ENCODE assay signal across 10 cellular contexts in the genomic region with DNA sequence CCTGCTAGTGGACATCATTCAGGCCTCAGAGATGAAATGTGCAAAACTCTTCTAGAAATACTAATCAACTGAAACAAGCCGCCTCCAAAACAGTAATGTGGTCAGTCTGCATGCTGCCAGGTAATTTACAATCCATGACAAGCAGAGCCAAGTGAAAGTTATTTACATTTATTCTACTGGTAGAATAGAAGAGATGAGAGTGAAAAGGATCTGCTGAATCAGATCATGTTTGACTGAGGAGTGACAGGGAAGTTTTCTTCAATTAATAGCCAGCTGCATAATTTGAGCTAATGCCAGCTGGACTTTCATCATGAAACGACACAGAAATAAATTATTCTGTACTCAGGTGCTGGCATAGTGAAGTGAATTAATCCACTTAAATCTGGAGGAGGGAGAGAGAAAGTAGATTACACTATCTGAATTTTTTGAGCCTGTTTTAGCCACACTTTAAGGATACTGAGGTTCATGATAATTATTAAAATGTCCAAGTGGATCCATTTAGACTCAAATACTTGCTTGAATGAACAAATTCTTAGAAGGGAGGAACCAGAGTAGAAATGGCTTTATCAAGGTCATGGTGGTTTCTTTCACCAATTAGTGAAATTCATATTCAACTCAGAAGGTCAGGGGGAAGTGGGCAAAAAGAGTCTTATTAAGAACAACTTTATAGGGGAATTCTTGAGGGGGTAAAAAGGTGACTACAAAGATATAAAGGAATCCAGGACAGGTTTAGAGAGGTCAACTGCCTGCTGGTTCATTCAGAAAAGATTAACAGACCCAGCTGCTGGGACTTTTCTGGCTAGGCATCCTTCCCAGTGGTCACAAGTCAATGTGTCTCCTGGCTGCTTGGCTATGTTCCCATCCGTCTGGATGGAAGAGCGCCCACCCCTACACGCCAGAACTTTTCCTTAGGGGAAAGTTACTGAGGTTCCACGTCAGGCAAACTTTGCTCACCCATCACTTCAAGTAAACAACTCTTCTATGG.
DNase-seq lines count a peak whose midpoint lies in the region; ATAC-seq and TF ChIP-seq lines count a peak whose summit lies in the region.
"Had no signal": no experiment of that assay in that cellular context is flagged by ENCODE, and none has a peak within 500 bp of the region (broad histone marks: within the 10 kb centered on the region; RNA-seq: fewer than 3 reads in every experiment).

No MANE protein-coding gene starts in this region.

- H3K36me3 Mint-ChIP-seq in chondrocyte (ENCODE audit: low read depth), result no peaks in the 10 kb centered on the region
- H3K36me3 Mint-ChIP-seq in activated naive CD4-positive, alpha-beta T cell treated with anti-CD3 and anti-CD28 coated beads, Interleukin-2, amount 10 ng/mL, durations not matched to agents 7 days and 5 days, result no peaks in the 10 kb centered on the region

- H3K4me1 Mint-ChIP-seq in chondrocyte (ENCODE audit: low read depth), result peaks cover 32% of the 10 kb centered on the region
- no peaks in the 10 kb centered on the region for H3K4me1 Mint-ChIP-seq in activated naive CD4-positive, alpha-beta T cell treated with anti-CD3 and anti-CD28 coated beads, Interleukin-2, amount 10 ng/mL, durations not matched to agents 7 days and 5 days

- TF ChIP-seq POLR2A in upper lobe of left lung (IDR thresholded peaks at IDR 0.05), result no peak

- ATAC-seq in lower lobe of right lung, result peak; percentile 41 to 50
- ATAC-seq in upper lobe of left lung (ENCODE audit: low FRiP score in 2 of 2), result peak; percentile 26 to 74
- ATAC-seq in HG03521 (IDR thresholded peaks at IDR 0.05; ENCODE audit: unreplicated experiment), result no peak

- H3K4me3 ChIP-seq in lower lobe of right lung (no peak overlapping the region), upper lobe of left lung (no peak overlapping the region)
- H3K4me3 ChIP-seq: SJSA1 had no signal

- TF ChIP-seq EP300 in upper lobe of left lung (IDR thresholded peaks at IDR 0.05), result no peak

- peaks cover 16% of the 10 kb centered on the region for H3K4me1 ChIP-seq in lower lobe of right lung
- peaks cover 0 to 20% (median 3%) of the 10 kb centered on the region in 4 donors for H3K4me1 ChIP-seq in upper lobe of left lung

- H3K27me3 Mint-ChIP-seq in chondrocyte (ENCODE audit: low read depth), result no peaks in the 10 kb centered on the region
- H3K27me3 Mint-ChIP-seq in activated naive CD4-positive, alpha-beta T cell treated with anti-CD3 and anti-CD28 coated beads, Interleukin-2, amount 10 ng/mL, durations not matched to agents 7 days and 5 days, result no peaks in the 10 kb centered on the region

- H3K4me3 Mint-ChIP-seq in chondrocyte (ENCODE audit: unreplicated experiment), result no peak overlapping the region
- H3K4me3 Mint-ChIP-seq in activated naive CD4-positive, alpha-beta T cell treated with anti-CD3 and anti-CD28 coated beads, Interleukin-2, amount 10 ng/mL, durations not matched to agents 7 days and 5 days, result no peak overlapping the region

- H3K9me3 ChIP-seq in lower lobe of right lung (no peaks in the 10 kb centered on the region), upper lobe of left lung (no peaks in the 10 kb centered on the region)
- H3K9me3 ChIP-seq: SJSA1 had no signal

- H3K9me3 Mint-ChIP-seq in chondrocyte (ENCODE audit: low read depth), result no peaks in the 10 kb centered on the region
- H3K9me3 Mint-ChIP-seq in activated naive CD4-positive, alpha-beta T cell treated with anti-CD3 and anti-CD28 coated beads, Interleukin-2, amount 10 ng/mL, durations not matched to agents 7 days and 5 days, result no peaks in the 10 kb centered on the region

- CTCF ChIA-PET in activated naive CD4-positive, alpha-beta T cell treated with anti-CD3 and anti-CD28 coated beads, Interleukin-2, amount 10 ng/mL, durations not matched to agents 7 days and 5 days (lab: Charles Lee), result no interaction called here

- DNase-seq in NCI-H345 (lab: John Stamatoyannopoulos, UW) (peak; percentile 20), NCI-H345 treated with DMSO at 0.1 percent for 48 hours (lab: John Stamatoyannopoulos, UW; ENCODE audit: unreplicated experiment) (no peak), chondrocyte (ENCODE audit: low spot score) (no peak), lower lobe of right lung (no peak), upper lobe of left lung (no peak), posterior vena cava (ENCODE audit: low spot score) (no peak)
- DNase-seq in activated naive CD4-positive, alpha-beta T cell treated with anti-CD3 and anti-CD28 coated beads, Interleukin-2, amount 10 ng/mL, durations not matched to agents 7 days and 5 days, result no peak
- DNase-seq: activated gamma-delta T cell had no signal

- H3K36me3 ChIP-seq in lower lobe of right lung, result no peaks in the 10 kb centered on the region
- no peaks in the 10 kb centered on the region for H3K36me3 ChIP-seq in upper lobe of left lung
- H3K36me3 ChIP-seq: SJSA1 had no signal

- H3K27me3 ChIP-seq in lower lobe of right lung (ENCODE audit: low read depth) (no peaks in the 10 kb centered on the region), upper lobe of left lung (no peaks in the 10 kb centered on the region)
- H3K27me3 ChIP-seq: SJSA1 had no signal

- TF ChIP-seq CTCF in chondrocyte (IDR thresholded peaks at IDR 0.05) (no peak), lower lobe of right lung (IDR thresholded peaks at IDR 0.05) (no peak), upper lobe of left lung (IDR thresholded peaks at IDR 0.05) (no peak)

- 46 to 54% methylated on average over 6 of the region's 6 CpGs for WGBS in upper lobe of left lung, 2 donors

- intact Hi-C loops in lower lobe of right lung (cut with DNase I) (no loop called here), posterior vena cava (cut with DNase I) (no loop called here)

- H3K27ac Mint-ChIP-seq in chondrocyte (ENCODE audit: unreplicated experiment), result peak overlapping the region; percentile 74
- H3K27ac Mint-ChIP-seq in activated naive CD4-positive, alpha-beta T cell treated with anti-CD3 and anti-CD28 coated beads, Interleukin-2, amount 10 ng/mL, durations not matched to agents 7 days and 5 days, result no peak overlapping the region

- H3K27ac ChIP-seq in lower lobe of right lung (peak overlapping the region; percentile 51), upper lobe of left lung (no peak overlapping the region)
- H3K27ac ChIP-seq: SJSA1 had no signal
